Comparison of ENCODE assay signal across 41 cellular contexts in the genomic region with DNA sequence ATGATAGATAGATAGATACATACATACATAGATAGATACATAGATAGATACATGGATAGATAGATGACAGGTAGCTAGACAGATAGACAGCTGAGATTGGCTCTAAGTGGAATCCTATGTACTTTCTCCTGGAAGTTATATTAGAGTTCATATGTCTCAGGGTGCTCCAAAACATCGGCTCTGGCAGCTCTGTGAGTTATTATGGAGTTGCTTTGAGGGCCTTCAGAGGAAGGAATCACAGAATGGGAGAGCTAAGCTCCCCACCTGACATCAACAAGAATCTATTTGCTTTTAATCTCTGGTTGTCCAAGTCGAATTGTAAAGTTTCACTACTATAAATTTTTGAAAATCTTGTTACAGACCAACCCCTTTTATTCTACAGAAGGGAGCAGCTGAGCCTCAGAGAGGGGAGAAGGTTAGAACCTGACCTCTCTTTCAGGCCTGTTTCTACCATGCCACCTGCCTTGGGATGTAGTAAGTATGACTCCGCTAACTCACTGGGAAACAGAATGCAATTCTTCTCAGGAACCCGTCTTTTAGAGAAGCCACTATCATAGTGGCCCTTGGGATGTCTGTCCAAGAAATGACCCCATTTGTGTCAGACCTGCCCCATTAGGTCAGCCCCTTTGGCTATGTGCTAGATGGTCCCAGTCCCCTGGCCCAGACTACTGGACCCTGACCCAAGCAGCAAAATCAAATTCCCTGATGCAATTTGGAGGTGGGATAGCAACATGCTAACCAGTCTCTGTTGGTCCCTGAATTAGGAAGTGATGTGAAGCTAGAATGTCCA. TPM values are rescaled to one million over a fixed set of nuclear protein-coding genes. Genes with fewer than 3 reads are reported as not detected.
"Had no signal": no experiment of that assay in that cellular context is flagged by ENCODE, and none has a peak within 500 bp of the region (broad histone marks: within the 10 kb centered on the region; RNA-seq: fewer than 3 reads in every experiment).

No MANE protein-coding gene starts in this region.

- H3K36me3 Mint-ChIP-seq: activated CD8-positive, alpha-beta memory T cell treated with anti-CD3 and anti-CD28 coated beads, Interleukin-2, amount 10 ng/mL, durations not matched to agents 7 days and 5 days; activated naive CD4-positive, alpha-beta T cell treated with anti-CD3 and anti-CD28 coated beads, Interleukin-2, amount 10 ng/mL, durations not matched to agents 7 days and 5 days; activated naive CD4-positive, alpha-beta T cell treated with anti-CD3 and anti-CD28 coated beads, Interleukin-2, amount 50 U/mL, for 24 hours; activated naive CD8-positive, alpha-beta T cell; activated naive CD8-positive, alpha-beta T cell treated with anti-CD3 and anti-CD28 coated beads, Interleukin-2, amount 10 ng/mL, durations not matched to agents 7 days and 5 days; WTC11 had no signal

- H3K36me3 ChIP-seq: ascending aorta, brain microvascular endothelial cell, breast epithelium, cardiac muscle cell, WERI-Rb-1 had no signal

- H3K27me3 ChIP-seq: ascending aorta, brain microvascular endothelial cell, breast epithelium, cardiac muscle cell had no signal

- H3K9me3 ChIP-seq: ascending aorta, breast epithelium had no signal

- H3K27ac ChIP-seq: ascending aorta, brain microvascular endothelial cell, breast epithelium, cardiac muscle cell, WERI-Rb-1 had no signal

- FAIRE-seq: TTC549 had no signal

- H3K27me3 Mint-ChIP-seq: activated CD4-positive, alpha-beta memory T cell treated with anti-CD3 and anti-CD28 coated beads, Interleukin-2, amount 10 ng/mL, durations not matched to agents 7 days and 5 days; activated CD4-positive, alpha-beta T cell treated with anti-CD3 and anti-CD28 coated beads, Interleukin-2, amount 10 ng/mL, durations not matched to agents 7 days and 5 days; activated CD8-positive, alpha-beta memory T cell treated with anti-CD3 and anti-CD28 coated beads, Interleukin-2, amount 10 ng/mL, durations not matched to agents 7 days and 5 days; activated naive CD4-positive, alpha-beta T cell treated with anti-CD3 and anti-CD28 coated beads, Interleukin-2, amount 10 ng/mL, durations not matched to agents 7 days and 5 days; activated naive CD8-positive, alpha-beta T cell treated with anti-CD3 and anti-CD28 coated beads, Interleukin-2, amount 50 U/mL, for 24 hours had no signal

- H3K27ac Mint-ChIP-seq: activated CD4-positive, alpha-beta memory T cell treated with anti-CD3 and anti-CD28 coated beads, Interleukin-2, amount 10 ng/mL, durations not matched to agents 7 days and 5 days; activated CD4-positive, alpha-beta T cell treated with anti-CD3 and anti-CD28 coated beads for 36 hours; activated CD4-positive, alpha-beta T cell treated with anti-CD3 and anti-CD28 coated beads, Interleukin-2, amount 10 ng/mL, durations not matched to agents 7 days and 5 days; activated CD8-positive, alpha-beta memory T cell treated with anti-CD3 and anti-CD28 coated beads, Interleukin-2, amount 10 ng/mL, durations not matched to agents 7 days and 5 days; activated CD8-positive, alpha-beta T cell treated with anti-CD3 and anti-CD28 coated beads, Interleukin-2, amount 10 ng/mL, durations not matched to agents 7 days and 5 days; activated naive CD4-positive, alpha-beta T cell treated with anti-CD3 and anti-CD28 coated beads, Interleukin-2, amount 10 ng/mL, durations not matched to agents 7 days and 5 days; activated naive CD4-positive, alpha-beta T cell treated with anti-CD3 and anti-CD28 coated beads, Interleukin-2, amount 50 U/mL, for 24 hours; activated naive CD8-positive, alpha-beta T cell; activated naive CD8-positive, alpha-beta T cell treated with anti-CD3 and anti-CD28 coated beads, Interleukin-2, amount 10 ng/mL, durations not matched to agents 7 days and 5 days; activated naive CD8-positive, alpha-beta T cell treated with anti-CD3 and anti-CD28 coated beads, Interleukin-2, amount 50 U/mL, for 24 hours; activated T-cell treated with anti-CD3 and anti-CD28 coated beads, Interleukin-2, amount 50 U/mL, for 24 hours; activated T-helper 2 cell treated with anti-CD3 and anti-CD28 coated beads, Interferon-gamma antibody, Interleukin-2, Interleukin-4, amounts not matched to agents 10 μg/mL and 5 μg/mL and 100 μg/mL, durations not matched to agents 14 hours and 24 hours and 36 hours; T-helper 1 cell treated with Interleukin-12 subunit alpha and Interleukin-12 subunit beta and Interleukin-4 antibody, amounts not matched to agents 30 μg/mL and 1 μg/mL, for 36 hours; T-helper 2 cell treated with Interferon-gamma antibody and Interleukin-4, amounts not matched to agents 5 μg/mL and 100 μg/mL, for 36 hours; WTC11 had no signal

- H3K9me3 Mint-ChIP-seq: activated CD4-positive, alpha-beta memory T cell treated with anti-CD3 and anti-CD28 coated beads, Interleukin-2, amount 10 ng/mL, durations not matched to agents 7 days and 5 days; activated CD4-positive, alpha-beta T cell treated with anti-CD3 and anti-CD28 coated beads, Interleukin-2, amount 10 ng/mL, durations not matched to agents 7 days and 5 days; activated naive CD4-positive, alpha-beta T cell treated with anti-CD3 and anti-CD28 coated beads, Interleukin-2, amount 10 ng/mL, durations not matched to agents 7 days and 5 days; activated naive CD4-positive, alpha-beta T cell treated with anti-CD3 and anti-CD28 coated beads, Interleukin-2, amount 50 U/mL, for 24 hours; activated naive CD8-positive, alpha-beta T cell treated with anti-CD3 and anti-CD28 coated beads, Interleukin-2, amount 10 ng/mL, durations not matched to agents 7 days and 5 days; activated naive CD8-positive, alpha-beta T cell treated with anti-CD3 and anti-CD28 coated beads, Interleukin-2, amount 50 U/mL, for 24 hours; activated T-cell treated with anti-CD3 and anti-CD28 coated beads, Interleukin-2, amount 50 U/mL, for 24 hours; activated T-helper 2 cell treated with anti-CD3 and anti-CD28 coated beads, Interferon-gamma antibody, Interleukin-2, Interleukin-4, amounts not matched to agents 10 μg/mL and 5 μg/mL and 100 μg/mL, durations not matched to agents 14 hours and 24 hours and 36 hours; T-helper 1 cell treated with Interleukin-12 subunit alpha and Interleukin-12 subunit beta and Interleukin-4 antibody, amounts not matched to agents 30 μg/mL and 1 μg/mL, for 36 hours; T-helper 2 cell treated with Interferon-gamma antibody and Interleukin-4, amounts not matched to agents 5 μg/mL and 100 μg/mL, for 36 hours had no signal

- H3K4me3 Mint-ChIP-seq: activated CD4-positive, alpha-beta memory T cell treated with anti-CD3 and anti-CD28 coated beads, Interleukin-2, amount 10 ng/mL, durations not matched to agents 7 days and 5 days; activated CD4-positive, alpha-beta T cell treated with anti-CD3 and anti-CD28 coated beads for 36 hours; activated CD4-positive, alpha-beta T cell treated with anti-CD3 and anti-CD28 coated beads, Interleukin-2, amount 10 ng/mL, durations not matched to agents 7 days and 5 days; activated CD8-positive, alpha-beta memory T cell treated with anti-CD3 and anti-CD28 coated beads, Interleukin-2, amount 10 ng/mL, durations not matched to agents 7 days and 5 days; activated CD8-positive, alpha-beta T cell treated with anti-CD3 and anti-CD28 coated beads, Interleukin-2, amount 10 ng/mL, durations not matched to agents 7 days and 5 days; activated naive CD4-positive, alpha-beta T cell treated with anti-CD3 and anti-CD28 coated beads, Interleukin-2, amount 10 ng/mL, durations not matched to agents 7 days and 5 days; activated naive CD4-positive, alpha-beta T cell treated with anti-CD3 and anti-CD28 coated beads, Interleukin-2, amount 50 U/mL, for 24 hours; activated naive CD8-positive, alpha-beta T cell; activated naive CD8-positive, alpha-beta T cell treated with anti-CD3 and anti-CD28 coated beads, Interleukin-2, amount 10 ng/mL, durations not matched to agents 7 days and 5 days; activated naive CD8-positive, alpha-beta T cell treated with anti-CD3 and anti-CD28 coated beads, Interleukin-2, amount 50 U/mL, for 24 hours; activated T-cell treated with anti-CD3 and anti-CD28 coated beads, Interleukin-2, amount 50 U/mL, for 24 hours; central memory CD8-positive, alpha-beta T cell; T-helper 1 cell treated with Interleukin-12 subunit alpha and Interleukin-12 subunit beta and Interleukin-4 antibody, amounts not matched to agents 30 μg/mL and 1 μg/mL, for 36 hours; T-helper 2 cell treated with Interferon-gamma antibody and Interleukin-4, amounts not matched to agents 5 μg/mL and 100 μg/mL, for 36 hours; WTC11 had no signal

- H3K4me1 ChIP-seq: ascending aorta, breast epithelium had no signal

- H3K4me3 ChIP-seq: ascending aorta, breast epithelium, cardiac muscle cell had no signal

- H3K4me1 Mint-ChIP-seq: activated CD4-positive, alpha-beta memory T cell treated with anti-CD3 and anti-CD28 coated beads, Interleukin-2, amount 10 ng/mL, durations not matched to agents 7 days and 5 days; activated CD4-positive, alpha-beta T cell treated with anti-CD3 and anti-CD28 coated beads for 36 hours; activated CD4-positive, alpha-beta T cell treated with anti-CD3 and anti-CD28 coated beads, Interleukin-2, amount 10 ng/mL, durations not matched to agents 7 days and 5 days; activated CD8-positive, alpha-beta memory T cell treated with anti-CD3 and anti-CD28 coated beads, Interleukin-2, amount 10 ng/mL, durations not matched to agents 7 days and 5 days; activated naive CD4-positive, alpha-beta T cell treated with anti-CD3 and anti-CD28 coated beads, Interleukin-2, amount 10 ng/mL, durations not matched to agents 7 days and 5 days; activated naive CD4-positive, alpha-beta T cell treated with anti-CD3 and anti-CD28 coated beads, Interleukin-2, amount 50 U/mL, for 24 hours; activated naive CD8-positive, alpha-beta T cell treated with anti-CD3 and anti-CD28 coated beads, Interleukin-2, amount 10 ng/mL, durations not matched to agents 7 days and 5 days; activated naive CD8-positive, alpha-beta T cell treated with anti-CD3 and anti-CD28 coated beads, Interleukin-2, amount 50 U/mL, for 24 hours; central memory CD8-positive, alpha-beta T cell; WTC11 had no signal

- ATAC-seq: activated CD4-positive, alpha-beta T cell treated with anti-CD3 and anti-CD28 coated beads for 36 hours; activated CD4-positive, CD25-positive, alpha-beta regulatory T cell treated with anti-CD3 and anti-CD28 coated beads, Interleukin-2, amount 50 U/mL, for 24 hours; activated CD8-positive, alpha-beta memory T cell treated with anti-CD3 and anti-CD28 coated beads, Interleukin-2, amount 10 ng/mL, durations not matched to agents 7 days and 5 days; activated CD8-positive, alpha-beta T cell treated with anti-CD3 and anti-CD28 coated beads, Interleukin-2, amount 10 ng/mL, durations not matched to agents 7 days and 5 days; activated naive CD8-positive, alpha-beta T cell treated with anti-CD3 and anti-CD28 coated beads, Interleukin-2, amount 50 U/mL, for 24 hours; WTC11 had no signal

- DNase-seq: activated CD4-positive, alpha-beta memory T cell treated with anti-CD3 and anti-CD28 coated beads, Interleukin-2, amount 10 ng/mL, durations not matched to agents 7 days and 5 days; activated CD4-positive, alpha-beta T cell treated with anti-CD3 and anti-CD28 coated beads for 1 hour; activated CD4-positive, alpha-beta T cell treated with anti-CD3 and anti-CD28 coated beads for 36 hours; activated CD4-positive, alpha-beta T cell treated with anti-CD3 and anti-CD28 coated beads for 48 hours; activated CD4-positive, alpha-beta T cell treated with anti-CD3 and anti-CD28 coated beads, Interleukin-2, amount 10 ng/mL, durations not matched to agents 7 days and 5 days; activated CD4-positive, alpha-beta T cell treated with anti-CD3 and anti-CD28 coated beads, Interleukin-2, amount 50 U/mL, for 48 hours; activated CD4-positive, CD25-positive, alpha-beta regulatory T cell; activated CD8-positive, alpha-beta memory T cell treated with anti-CD3 and anti-CD28 coated beads for 24 hours; activated CD8-positive, alpha-beta memory T cell treated with anti-CD3 and anti-CD28 coated beads, Interleukin-2, amount 10 ng/mL, durations not matched to agents 7 days and 5 days; activated CD8-positive, alpha-beta memory T cell treated with anti-CD3 and anti-CD28 coated beads, Interleukin-2, amount 50 U/mL, for 48 hours; activated CD8-positive, alpha-beta T cell treated with anti-CD3 and anti-CD28 coated beads, Interleukin-2, amount 10 ng/mL, durations not matched to agents 7 days and 5 days; activated effector memory CD4-positive, alpha-beta T cell treated with Interleukin-2 at 50 U/mL for 16 hours; activated gamma-delta T cell; activated naive CD4-positive, alpha-beta T cell treated with anti-CD3 and anti-CD28 coated beads, Interleukin-2, amount 10 ng/mL, durations not matched to agents 7 days and 5 days; activated naive CD4-positive, alpha-beta T cell treated with Interleukin-2 at 50 U/mL for 16 hours; activated naive CD8-positive, alpha-beta T cell treated with anti-CD3 and anti-CD28 coated beads, Interleukin-2, amount 10 ng/mL, durations not matched to agents 7 days and 5 days; activated naive CD8-positive, alpha-beta T cell treated with anti-CD3 and anti-CD28 coated beads, Interleukin-2, amount 50 U/mL, for 24 hours; activated T-cell treated with anti-CD3 and anti-CD28 coated beads, Interleukin-2, amount 50 U/mL, for 24 hours; activated T-cell treated with anti-CD3 and anti-CD28 coated beads, Interleukin-2, amount 50 U/mL, for 48 hours; amygdala; anterior cingulate cortex; brain microvascular endothelial cell; caudate nucleus; cerebellar nuclear complex; T-helper 1 cell; T-helper 2 cell; T-helper 9 cell; WERI-Rb-1 had no signal

RNA-seq across cellular contexts. Expression of a gene that starts 18.3 kb away (rescaled TPM):
- total RNA-seq: activated CD4-positive, alpha-beta memory T cell treated with anti-CD3 and anti-CD28 coated beads, Interleukin-2, amount 10 ng/mL, durations not matched to agents 7 days and 5 days; activated CD4-positive, alpha-beta T cell treated with anti-CD3 and anti-CD28 coated beads for 36 hours; activated CD4-positive, alpha-beta T cell treated with anti-CD3 and anti-CD28 coated beads, Interleukin-2, amount 10 ng/mL, durations not matched to agents 7 days and 5 days; activated CD8-positive, alpha-beta memory T cell treated with anti-CD3 and anti-CD28 coated beads, Interleukin-2, amount 10 ng/mL, durations not matched to agents 7 days and 5 days; activated CD8-positive, alpha-beta T cell treated with anti-CD3 and anti-CD28 coated beads, Interleukin-2, amount 10 ng/mL, durations not matched to agents 7 days and 5 days; activated naive CD8-positive, alpha-beta T cell treated with anti-CD3 and anti-CD28 coated beads, Interleukin-2, amount 10 ng/mL, durations not matched to agents 7 days and 5 days; activated T-helper 2 cell treated with anti-CD3 and anti-CD28 coated beads, Interferon-gamma antibody, Interleukin-2, Interleukin-4, amounts not matched to agents 10 μg/mL and 5 μg/mL and 100 μg/mL, durations not matched to agents 14 hours and 24 hours and 36 hours; cardiac muscle cell; chondrocyte had no signal
- polyA plus RNA-seq: cardiac muscle cell had no signal

RNA-seq across cellular contexts. Expression of a gene that starts 43.5 kb away (rescaled TPM):
- total RNA-seq: activated CD4-positive, alpha-beta memory T cell treated with anti-CD3 and anti-CD28 coated beads, Interleukin-2, amount 10 ng/mL, durations not matched to agents 7 days and 5 days; activated CD4-positive, alpha-beta T cell treated with anti-CD3 and anti-CD28 coated beads for 36 hours; activated CD4-positive, alpha-beta T cell treated with anti-CD3 and anti-CD28 coated beads, Interleukin-2, amount 10 ng/mL, durations not matched to agents 7 days and 5 days; activated CD8-positive, alpha-beta memory T cell treated with anti-CD3 and anti-CD28 coated beads, Interleukin-2, amount 10 ng/mL, durations not matched to agents 7 days and 5 days; activated CD8-positive, alpha-beta T cell treated with anti-CD3 and anti-CD28 coated beads, Interleukin-2, amount 10 ng/mL, durations not matched to agents 7 days and 5 days; activated naive CD8-positive, alpha-beta T cell treated with anti-CD3 and anti-CD28 coated beads, Interleukin-2, amount 10 ng/mL, durations not matched to agents 7 days and 5 days; activated T-helper 2 cell treated with anti-CD3 and anti-CD28 coated beads, Interferon-gamma antibody, Interleukin-2, Interleukin-4, amounts not matched to agents 10 μg/mL and 5 μg/mL and 100 μg/mL, durations not matched to agents 14 hours and 24 hours and 36 hours; ascending aorta; breast epithelium; cardiac muscle cell; chondrocyte; WTC11 had no signal
- polyA plus RNA-seq: cardiac muscle cell had no signal
